1 cellular context compared by ENCODE assay signal in genomic region chr2:17084882-17085281, GRCh38.
A peak's percentile ranks its signal among the peaks of the same experiment; 100 is the strongest.
TF ChIP-seq lines count a peak whose summit lies in the region.

No MANE protein-coding gene starts in this region.

TF ChIP-seq in SK-N-SH, 30 proteins besides CTCF, POLR2A, EP300 and RAD21 (continued from another document):
- TF ChIP-seq REST (IDR thresholded peaks at IDR 0.05; ENCODE audit: low read depth, low read length) (no peak), NFIC (IDR thresholded peaks at IDR 0.05; ENCODE audit: borderline replicate concordance) (no peak), RXRA (IDR thresholded peaks at IDR 0.05; ENCODE audit: borderline replicate concordance, low read depth) (no peak), ELF1 (IDR thresholded peaks at IDR 0.05) (no peak), NRF1 (IDR thresholded peaks at IDR 0.05; ENCODE audit: low read depth, low read length) (no peak), POLR2AphosphoS5 (IDR thresholded peaks at IDR 0.05; ENCODE audit: low read depth, low read length) (no peak), RCOR1 (IDR thresholded peaks at IDR 0.05; ENCODE audit: low read length) (peak; percentile 100), GATA2 (CRISPR knock-in tag; IDR thresholded peaks at IDR 0.05) (peak; percentile 100), TEAD4 (IDR thresholded peaks at IDR 0.05; ENCODE audit: borderline replicate concordance, insufficient read depth) (peak; percentile 75), FOSL2 (IDR thresholded peaks at IDR 0.05; ENCODE audit: borderline replicate concordance, low read depth) (no peak), USF2 (IDR thresholded peaks at IDR 0.05; ENCODE audit: borderline replicate concordance, low read depth, low read length) (no peak), YY1 (IDR thresholded peaks at IDR 0.05; ENCODE audit: low read depth) (no peak), USF1 (IDR thresholded peaks at IDR 0.05; ENCODE audit: borderline replicate concordance, low read depth) (no peak), RFX5 (IDR thresholded peaks at IDR 0.05; ENCODE audit: low read length) (peak; percentile 12; the same call in 1 of the 2 replicates), SMC3 (IDR thresholded peaks at IDR 0.05; ENCODE audit: low read depth, low read length) (no peak)
- TF ChIP-seq, protein P1, sequence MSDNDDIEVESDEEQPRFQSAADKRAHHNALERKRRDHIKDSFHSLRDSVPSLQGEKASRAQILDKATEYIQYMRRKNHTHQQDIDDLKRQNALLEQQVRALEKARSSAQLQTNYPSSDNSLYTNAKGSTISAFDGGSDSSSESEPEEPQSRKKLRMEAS (IDR thresholded peaks at IDR 0.05; ENCODE audit: low read depth): no peak
